In genomic region chr7:131083781-131084180, GRCh38 we compare ENCODE assay signal across 21 cellular contexts.
"Had no signal": no experiment of that assay in that cellular context is flagged by ENCODE, and none has a peak within 500 bp of the region (broad histone marks: within the 10 kb centered on the region; RNA-seq: fewer than 3 reads in every experiment).

No MANE protein-coding gene starts in this region.

- H3K9me3 ChIP-seq: left lung, ovary, prostate gland, spleen, stomach, suprapubic skin, transverse colon had no signal

- H3K36me3 ChIP-seq: ovary, prostate gland, transverse colon had no signal

- H3K27ac ChIP-seq: foreskin keratinocyte, hepatocyte, left lung, ovary, prostate gland, stomach, suprapubic skin, transverse colon had no signal

- H3K4me3 ChIP-seq: hepatocyte, left lung, lung, ovary, prostate gland, spleen, stomach, suprapubic skin, transverse colon had no signal

- H3K27me3 ChIP-seq: foreskin keratinocyte, hepatocyte, left lung, ovary, spleen, stomach, suprapubic skin, transverse colon had no signal

- H3K4me1 ChIP-seq: foreskin keratinocyte, prostate gland had no signal

- H3K27me3 Mint-ChIP-seq: brain; naive thymus-derived CD8-positive, alpha-beta T cell had no signal

- H3K9me3 Mint-ChIP-seq: mesothelial cell of epicardium had no signal

- H3K4me1 Mint-ChIP-seq: brain had no signal

- H3K4me3 Mint-ChIP-seq: brain, mesothelial cell of epicardium had no signal

- H3K36me3 Mint-ChIP-seq: mesothelial cell of epicardium had no signal

- ATAC-seq: foreskin keratinocyte; left lung; naive thymus-derived CD8-positive, alpha-beta T cell had no signal

- DNase-seq: activated T-cell treated with anti-CD3 and anti-CD28 coated beads for 4 hours; aorta; effector CD8-positive, alpha-beta T cell; foreskin keratinocyte; glutamatergic neuron; kidney glomerular epithelial cell; left lung; naive thymus-derived CD8-positive, alpha-beta T cell; ovary; spleen; stimulated activated CD4-positive, alpha-beta T cell treated with anti-CD3 and anti-CD28 coated beads, Interleukin-4, amount 100 ng/mL, for 1 hour; stomach; T-helper 1 cell; T-helper 9 cell; transverse colon had no signal

- H3K27ac Mint-ChIP-seq: brain, mesothelial cell of epicardium had no signal
